8 cellular contexts compared by ENCODE assay signal in the genomic region with DNA sequence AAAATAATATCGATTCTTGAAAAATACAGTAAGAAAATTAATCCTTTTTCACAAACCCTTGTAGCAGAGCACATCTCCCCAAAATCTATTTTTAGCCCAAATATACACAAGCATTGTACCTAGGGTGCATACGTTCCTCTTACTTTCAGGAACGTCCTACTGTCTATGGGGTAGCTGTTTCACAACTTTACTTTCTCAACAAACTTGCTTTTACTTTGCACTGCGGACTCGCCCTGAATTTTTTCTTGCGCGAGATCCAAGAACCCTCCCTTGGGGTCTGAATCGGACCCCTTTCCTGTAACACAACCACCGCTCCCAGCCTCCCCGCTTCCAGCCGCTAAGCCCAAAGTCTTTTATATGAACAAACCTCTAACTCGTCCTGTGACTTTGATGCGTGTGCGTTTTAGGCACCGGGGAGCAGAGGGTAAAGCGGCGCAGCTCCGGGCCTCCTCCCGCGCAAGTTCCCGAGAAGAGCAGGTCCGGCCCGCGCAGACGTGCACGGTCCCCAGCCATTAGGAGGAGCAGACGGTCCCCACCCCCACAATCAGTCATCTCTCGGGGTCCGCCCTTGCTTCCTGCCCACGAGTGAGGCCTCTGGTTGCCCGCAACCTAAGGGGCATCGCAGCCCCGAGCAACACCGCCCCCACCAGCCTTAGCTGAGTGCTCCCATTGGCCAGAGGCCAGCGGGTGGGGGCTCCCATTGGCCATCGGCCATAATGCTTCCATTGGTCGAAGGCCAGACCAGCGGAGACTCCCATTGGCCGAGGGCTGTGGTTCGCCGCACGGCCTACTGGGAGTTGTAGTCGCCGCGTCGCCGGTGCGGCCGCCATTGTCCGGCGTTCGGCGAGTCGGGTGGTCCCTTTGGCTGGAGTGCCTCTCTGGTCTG. TPM values are rescaled to one million over a fixed set of nuclear protein-coding genes. Genes with fewer than 3 reads are reported as not detected.
DNase-seq lines count a peak whose midpoint lies in the region; ATAC-seq and TF ChIP-seq lines count a peak whose summit lies in the region.

A gene (plus strand): TSS at position 800 of the 886 bp plus-strand sequence. CDS start 127 bp downstream, outside the sequence.

- peaks cover 15 to 33% (median 23%) of the 10 kb centered on the region in 3 donors for H3K36me3 Mint-ChIP-seq in immature natural killer cell

- peak within 1 kb of the TSS; percentile 89 to 95 (median 94) for H3K27ac Mint-ChIP-seq in immature natural killer cell

- DNase-seq in AG09319 (ENCODE audit: extremely low read depth, low read depth) (peak; percentile 96), NCI-H345 (lab: John Stamatoyannopoulos, UW) (peak; percentile 95), immature natural killer cell (peak; percentile 96 to 98 (median 97)), smooth muscle cell of the brain vasculature (ENCODE audit: low read depth, low spot score) (peak; percentile 94)
- DNase-seq in activated CD4-positive, CD25-positive, alpha-beta regulatory T cell (lab: John Stamatoyannopoulos, UW) = peak; percentile 92 to 96 (median 94)
- DNase-seq in central memory CD4-positive, alpha-beta T cell = peak; percentile 95

- H3K4me1 Mint-ChIP-seq in immature natural killer cell = peaks cover 36 to 56% of the 10 kb centered on the region in 2 donors

- ATAC-seq in GM19025 (IDR thresholded peaks at IDR 0.05; ENCODE audit: low read depth, unreplicated experiment) (peak; percentile 97), HG03280 (IDR thresholded peaks at IDR 0.05; ENCODE audit: unreplicated experiment) (peak; percentile 96)

- peaks cover 3 to 13% (median 4%) of the 10 kb centered on the region in 6 donors for H3K9me3 Mint-ChIP-seq in immature natural killer cell

- H3K4me3 Mint-ChIP-seq in immature natural killer cell = peak within 1 kb of the TSS; percentile 86 to 97 (median 91)

- peak; percentile 15 for TF ChIP-seq CTCF in AG09319 (IDR thresholded peaks at IDR 0.05; ENCODE audit: low read depth, low read length)

- peaks cover 4 to 10% (median 7%) of the 10 kb centered on the region in 3 donors for H3K27me3 Mint-ChIP-seq in immature natural killer cell (ENCODE audit: low read depth in 3 of 3)

RNA-seq across cellular contexts. Expression of the gene that starts here (rescaled TPM):
- 1 to 10 TPM in 1 of 3 donors, under 1 TPM in 1, not detected in 1; 0.29 to 1.0 TPM for polyA plus RNA-seq in immature natural killer cell

Comparison
In these comparisons a context has a peak if more than half of its experiments do, and no peak if none do; other contexts are left out.
1. Peak in every context shown above with its lines: DNase-seq and ATAC-seq.